8 cellular contexts compared by ENCODE assay signal in the genomic region with DNA sequence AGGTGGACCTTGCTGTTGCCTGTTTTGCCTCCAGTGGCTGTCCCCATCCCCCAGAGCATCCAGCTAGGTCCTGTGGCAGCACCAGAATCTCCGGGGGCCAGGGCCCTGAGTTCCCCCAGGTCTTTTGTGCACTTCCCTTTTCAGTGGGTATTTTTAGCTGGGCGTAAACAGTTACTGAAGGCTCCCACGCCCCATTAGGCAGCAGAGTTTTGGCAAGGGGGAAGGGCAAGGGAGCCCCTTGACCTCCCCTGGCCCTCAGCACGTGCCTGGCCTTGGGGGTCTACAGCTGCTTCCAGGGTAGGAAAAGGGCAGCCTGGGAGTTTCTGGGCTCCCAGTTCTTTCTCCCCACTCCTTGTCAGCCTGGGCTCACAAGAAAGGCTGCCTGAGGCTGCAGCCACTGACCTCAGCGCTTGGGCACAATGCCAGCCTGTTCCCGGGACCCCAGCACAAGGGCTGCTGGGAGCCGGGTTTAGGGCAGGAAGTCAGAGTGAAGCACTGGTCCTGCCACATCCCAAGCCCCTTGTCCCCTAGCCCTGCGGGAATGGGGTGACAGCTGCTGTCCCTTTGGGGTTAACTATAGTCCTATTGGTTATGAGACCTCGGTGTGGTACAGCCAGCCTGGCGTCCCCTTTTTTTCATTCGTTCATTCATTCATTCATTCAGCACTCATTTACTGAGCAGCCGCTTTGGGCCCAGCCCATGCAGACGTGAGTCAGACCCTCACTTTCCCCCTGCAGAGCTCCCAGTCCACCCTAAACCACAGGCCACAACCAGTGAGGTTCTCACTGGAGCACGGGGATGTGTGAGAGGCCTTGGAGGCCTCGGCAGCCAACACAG. TPM values are rescaled to one million over a fixed set of nuclear protein-coding genes. Genes with fewer than 3 reads are reported as not detected.
DNase-seq lines count a peak whose midpoint lies in the region; ATAC-seq and TF ChIP-seq lines count a peak whose summit lies in the region.

No MANE protein-coding gene starts in this region.

- H3K23ac ChIP-seq in mesendoderm (ENCODE audit: low read length): no peak overlapping the region

- TF ChIP-seq POLR2A in transverse colon (IDR thresholded peaks at IDR 0.05): peak; percentile 15

- no peak for TF ChIP-seq CTCF in cardiac fibroblast (IDR thresholded peaks at IDR 0.05; ENCODE audit: low read depth, low read length)
- no peak for TF ChIP-seq CTCF in transverse colon (IDR thresholded peaks at IDR 0.05)

- in situ Hi-C loops in transverse colon (cut with MboI; ENCODE audit: low pct_ligation_motif_present in 1 of 4, low pct_unique_long_range_greater_than_20kb in 1 of 4, low sequenced_read_pairs in 3 of 4): no loop called here

- H3K4me2 ChIP-seq in mesendoderm (ENCODE audit: low read length): no peak overlapping the region

- intact Hi-C loops in transverse colon (cut with DNase I; ENCODE audit: low total_unique reads): no loop called here

- H3K79me2 ChIP-seq in mesendoderm (ENCODE audit: control insufficient read depth, insufficient read depth, low read length): peaks cover 13% of the 10 kb centered on the region

- no peak overlapping the region for H3K4me3 ChIP-seq in cardiac fibroblast (replicated peaks in 1 of 2; ENCODE audit: low read depth in 2 of 2, low read length in 2 of 2)
- H3K4me3 ChIP-seq in transverse colon: peak overlapping the region in 1 of 4 donors; percentile 32
- H3K4me3 ChIP-seq in mesendoderm (ENCODE audit: low read length): no peak overlapping the region

- no peak overlapping the region for H2BK5ac ChIP-seq in mesendoderm (ENCODE audit: low read length)

- no peak for TF ChIP-seq EP300 in transverse colon (IDR thresholded peaks at IDR 0.05; ENCODE audit: low read depth)

- peak overlapping the region; percentile 99 for H3K4me3 Mint-ChIP-seq in memory B cell

- ATAC-seq in memory B cell (ENCODE audit: low read depth): peak; percentile 27

- H3K27ac Mint-ChIP-seq in memory B cell: peak overlapping the region; percentile 95

- H4K5ac ChIP-seq in mesendoderm (ENCODE audit: low read length): no peak overlapping the region

- no peak overlapping the region for H2BK15ac ChIP-seq in mesendoderm (replicated peaks; ENCODE audit: low read depth)

- 32 to 40% methylated on average over 2 to 15 of the region's 15 CpGs for WGBS in transverse colon (ENCODE audit: low coverage in 1 of 2), 2 donors
- WGBS in mesendoderm (ENCODE audit: extremely low coverage, insufficient coverage, low lambda C conversion rate): no CpG with 5 or more reads among the region's 15 CpGs

- H3K36me3 Mint-ChIP-seq in memory B cell: peaks cover 13% of the 10 kb centered on the region

- H3K9me3 Mint-ChIP-seq in memory B cell: no peaks in the 10 kb centered on the region

- H3K27me3 Mint-ChIP-seq in memory B cell: no peaks in the 10 kb centered on the region

- H3K9me3 ChIP-seq in transverse colon: no peaks in the 10 kb centered on the region

- no peaks in the 10 kb centered on the region for H3K36me3 ChIP-seq in transverse colon
- no peaks in the 10 kb centered on the region for H3K36me3 ChIP-seq in mesendoderm (ENCODE audit: control insufficient read depth, insufficient read depth, low read length)

- H3K27me3 ChIP-seq in transverse colon (no peaks in the 10 kb centered on the region), mesendoderm (ENCODE audit: insufficient read depth, low read length, poor library complexity) (no peaks in the 10 kb centered on the region)

- H3K27ac ChIP-seq in transverse colon (peak overlapping the region; percentile 84 to 92 (median 86)), mesendoderm (ENCODE audit: low read depth, low read length) (no peak overlapping the region)

- H3K18ac ChIP-seq in mesendoderm (ENCODE audit: low read length): no peak overlapping the region

- H3K4me1 Mint-ChIP-seq in memory B cell: peaks cover 64% of the 10 kb centered on the region

- peaks cover 54 to 86% (median 65%) of the 10 kb centered on the region in 4 donors for H3K4me1 ChIP-seq in transverse colon
- H3K4me1 ChIP-seq in mesendoderm (ENCODE audit: control insufficient read depth, low read depth, low read length): peaks cover 8% of the 10 kb centered on the region

- H4K8ac ChIP-seq in mesendoderm (ENCODE audit: low read depth, low read length): no peak overlapping the region

- DNase-seq in activated naive CD4-positive, alpha-beta T cell treated with Interleukin-2 at 50 U/mL for 16 hours: peak; percentile 51
- DNase-seq in activated naive CD4-positive, alpha-beta T cell (lab: John Stamatoyannopoulos, UW): no peak
- DNase-seq in RPMI8226: peak; percentile 91
- peak; percentile 79 to 87 for DNase-seq in cardiac fibroblast (ENCODE audit: low read depth in 2 of 2)
- DNase-seq in memory B cell (ENCODE audit: low spot score in 2 of 2): peak in 1 of 2 donors; percentile 54
- DNase-seq in transverse colon: peak; percentile 68
- no peak for DNase-seq in activated CD4-positive, CD25-positive, alpha-beta regulatory T cell (lab: John Stamatoyannopoulos, UW)
- no peak for DNase-seq in mesendoderm

- no peak overlapping the region for H3K56ac ChIP-seq in mesendoderm (ENCODE audit: low read length)

- H3K79me1 ChIP-seq in mesendoderm (ENCODE audit: low read length): peaks cover 38% of the 10 kb centered on the region

- H3K9ac ChIP-seq in mesendoderm (ENCODE audit: low read length): no peak overlapping the region

- no peak overlapping the region for H2AK5ac ChIP-seq in mesendoderm (ENCODE audit: low read length)

- no peak overlapping the region for H3K4ac ChIP-seq in mesendoderm (ENCODE audit: low read depth, low read length)

- H2BK120ac ChIP-seq in mesendoderm (ENCODE audit: low read depth, low read length): no peak overlapping the region

RNA-seq across cellular contexts. Expression of gene CSK, which starts 8.4 kb away (rescaled TPM):
- 100 to 1,000 TPM in 1 of 4 donors, 10 to 100 TPM in 3; 59.7 to 176 (median 73.4) TPM for total RNA-seq in transverse colon
- polyA plus RNA-seq in mesendoderm (2013, experiment 1 of 2): 26.0 TPM
- polyA plus RNA-seq in mesendoderm (2013, experiment 2 of 2): 26.9 TPM

RNA-seq across cellular contexts. Expression of gene LMAN1L, which starts 22.3 kb away (rescaled TPM):
- total RNA-seq in transverse colon: 10 to 100 TPM in 1 of 4 donors, not detected in 3; 20.2 TPM
- not detected for polyA plus RNA-seq in mesendoderm (2013, experiment 1 of 2)
- not detected for polyA plus RNA-seq in mesendoderm (2013, experiment 2 of 2)

RNA-seq across cellular contexts. Expression of gene CPLX3, which starts 36.1 kb away (rescaled TPM):
- total RNA-seq in transverse colon: not detected
- 0.22 TPM for polyA plus RNA-seq in mesendoderm (2013, experiment 1 of 2)
- 0.24 TPM for polyA plus RNA-seq in mesendoderm (2013, experiment 2 of 2)

RNA-seq across cellular contexts. Expression of gene CYP1A2, which starts 41.7 kb away (rescaled TPM):
- total RNA-seq in transverse colon: not detected
- not detected for polyA plus RNA-seq in mesendoderm (2013, experiment 1 of 2)
- polyA plus RNA-seq in mesendoderm (2013, experiment 2 of 2): not detected

RNA-seq across cellular contexts. Expression of gene ULK3, which starts 52.7 kb away (rescaled TPM):
- 100 to 1,000 TPM; 138 to 473 (median 312) TPM for total RNA-seq in transverse colon
- polyA plus RNA-seq in mesendoderm (2013, experiment 1 of 2): 13.7 TPM
- polyA plus RNA-seq in mesendoderm (2013, experiment 2 of 2): 13.9 TPM

Comparison
In these comparisons a context has a peak if more than half of its experiments do, and no peak if none do; other contexts are left out.
1. DNase-seq: peak in activated naive CD4-positive, alpha-beta T cell treated with Interleukin-2 at 50 U/mL for 16 hours (single experiment), RPMI8226 (single experiment), cardiac fibroblast (2 of 2) and transverse colon (single experiment); none in activated naive CD4-positive, alpha-beta T cell (0 of 4), activated CD4-positive, CD25-positive, alpha-beta regulatory T cell (0 of 4) and mesendoderm (single experiment).